ENCODE assay signal across 19 cellular contexts in genomic region chr13:74251778-74252519, GRCh38.
DNase-seq lines count a peak whose midpoint lies in the region; ATAC-seq and TF ChIP-seq lines count a peak whose summit lies in the region.
"Had no signal": no experiment of that assay in that cellular context is flagged by ENCODE, and none has a peak within 500 bp of the region (broad histone marks: within the 10 kb centered on the region; RNA-seq: fewer than 3 reads in every experiment).

No MANE protein-coding gene starts in this region.

- peaks cover 86% of the 10 kb centered on the region for H3K4me1 Mint-ChIP-seq in CD4-positive, alpha-beta T cell (ENCODE audit: low read depth)
- H3K4me1 Mint-ChIP-seq: CD14-positive monocyte, naive B cell had no signal

- peaks cover 3% of the 10 kb centered on the region for H3K9me3 Mint-ChIP-seq in CD4-positive, alpha-beta T cell

- no peak for TF ChIP-seq CTCF in CD4-positive, alpha-beta T cell (IDR thresholded peaks at IDR 0.05)
- no peak for TF ChIP-seq CTCF in RWPE2 (IDR thresholded peaks at IDR 0.05; ENCODE audit: poor library complexity, severe bottlenecking)
- no peak for TF ChIP-seq CTCF in fibroblast of the aortic adventitia (IDR thresholded peaks at IDR 0.05; ENCODE audit: insufficient read depth, low read length)
- TF ChIP-seq CTCF in coronary artery (IDR thresholded peaks at IDR 0.05), result no peak

- no peak for DNase-seq in CD4-positive, alpha-beta T cell
- DNase-seq in RWPE2 (ENCODE audit: low spot score) (no peak), fibroblast of the aortic adventitia (ENCODE audit: low read depth) (peak; percentile 43), NCI-H510A (lab: John Stamatoyannopoulos, UW) (no peak), coronary artery (ENCODE audit: low spot score) (no peak), NCI-H526 (lab: John Stamatoyannopoulos, UW) (no peak)
- DNase-seq: activated CD4-positive, alpha-beta memory T cell treated with anti-CD3 and anti-CD28 coated beads, Interleukin-2, amount 10 ng/mL, durations not matched to agents 7 days and 5 days; cortex of kidney; foreskin melanocyte; naive B cell; NCI-H2107; T-helper 9 cell had no signal

- TF ChIP-seq POLR2A in GM18505 (IDR thresholded peaks at IDR 0.05; ENCODE audit: borderline replicate concordance, extremely low read depth, insufficient read depth, insufficient read length), result no peak

- intact Hi-C loops in CD4-positive, alpha-beta T cell (cut with DNase I, micrococcal nuclease), result no loop called here

- H3K36me3 ChIP-seq in ACC112 (ENCODE audit: insufficient read depth, low read length) (no peaks in the 10 kb centered on the region), RWPE2 (ENCODE audit: low read depth) (no peaks in the 10 kb centered on the region)

- peak overlapping the region; percentile 1 for H3K4me3 Mint-ChIP-seq in CD4-positive, alpha-beta T cell
- H3K4me3 Mint-ChIP-seq: activated CD4-positive, alpha-beta memory T cell treated with anti-CD3 and anti-CD28 coated beads, Interleukin-2, amount 10 ng/mL, durations not matched to agents 7 days and 5 days; CD14-positive monocyte; naive B cell had no signal

- no peaks in the 10 kb centered on the region for H3K79me2 ChIP-seq in ACC112 (ENCODE audit: control insufficient read depth, insufficient read depth, low read length, unreplicated experiment)

- H3K27ac ChIP-seq in ACC112 (ENCODE audit: low read depth, low read length) (peak overlapping the region; percentile 75), RWPE2 (ENCODE audit: poor library complexity, severe bottlenecking) (peak overlapping the region; percentile 65), coronary artery (no peak overlapping the region)
- no peak overlapping the region for H3K27ac ChIP-seq in CD4-positive, alpha-beta T cell (ENCODE audit: low read depth, low read length)

- H3K9me3 ChIP-seq in CD4-positive, alpha-beta T cell (ENCODE audit: control insufficient read depth, low read length), result no peaks in the 10 kb centered on the region
- no peaks in the 10 kb centered on the region for H3K9me3 ChIP-seq in RWPE2 (ENCODE audit: severe bottlenecking)

- H3K27me3 Mint-ChIP-seq in CD4-positive, alpha-beta T cell, result no peaks in the 10 kb centered on the region

- peaks cover 20% of the 10 kb centered on the region for H3K36me3 Mint-ChIP-seq in CD4-positive, alpha-beta T cell (ENCODE audit: low read depth)
- H3K36me3 Mint-ChIP-seq: CD14-positive monocyte had no signal

- H3K27ac Mint-ChIP-seq in CD4-positive, alpha-beta T cell, result peak overlapping the region; percentile 67
- H3K27ac Mint-ChIP-seq: activated CD4-positive, alpha-beta memory T cell treated with anti-CD3 and anti-CD28 coated beads, Interleukin-2, amount 10 ng/mL, durations not matched to agents 7 days and 5 days; activated naive CD4-positive, alpha-beta T cell treated with anti-CD3 and anti-CD28 coated beads, Interleukin-2, amount 50 U/mL, for 72 hours; CD14-positive monocyte; naive B cell had no signal

- peaks cover 20% of the 10 kb centered on the region for H3K4me1 ChIP-seq in ACC112 (ENCODE audit: control insufficient read depth, insufficient read depth, low read length, unreplicated experiment)
- H3K4me1 ChIP-seq in RWPE2 (ENCODE audit: insufficient read depth, poor library complexity, severe bottlenecking), result peaks cover 13% of the 10 kb centered on the region

- CTCF ChIA-PET in CD4-positive, alpha-beta T cell (lab: Charles Lee), result interaction anchor here (2.2 kb wide), 1 partner anchor 35 kb away, joined by 6 read pairs; no protein-coding TSS in a partner anchor

- no peak for ATAC-seq in CD4-positive, alpha-beta T cell (ENCODE audit: poor library complexity)
- ATAC-seq in RWPE2 (ENCODE audit: low read depth), result peak; percentile 50
- ATAC-seq in GM18505 (IDR thresholded peaks at IDR 0.05; ENCODE audit: unreplicated experiment), result no peak
- ATAC-seq: K562, Panc1, sciatic nerve had no signal

- H3K27me3 ChIP-seq in ACC112 (ENCODE audit: insufficient read depth, low read length) (no peaks in the 10 kb centered on the region), RWPE2 (ENCODE audit: insufficient read depth, poor library complexity, severe bottlenecking) (no peaks in the 10 kb centered on the region)
- no peaks in the 10 kb centered on the region for H3K27me3 ChIP-seq in CD4-positive, alpha-beta T cell (ENCODE audit: control insufficient read depth, insufficient read depth, low read length)

- no peak overlapping the region for H3K4me3 ChIP-seq in ACC112 (ENCODE audit: low read depth, low read length)
- no peak overlapping the region for H3K4me3 ChIP-seq in RWPE2 (ENCODE audit: severe bottlenecking)
- no peak overlapping the region for H3K4me3 ChIP-seq in fibroblast of the aortic adventitia (ENCODE audit: low read depth, low read length)
- no peak overlapping the region for H3K4me3 ChIP-seq in coronary artery
- H3K4me3 ChIP-seq: K562 had no signal

- no peak overlapping the region for H2AFZ ChIP-seq in ACC112 (ENCODE audit: low read length, unreplicated experiment)

- POLR2A ChIA-PET in CD4-positive, alpha-beta T cell (lab: Charles Lee), result interaction anchor here (1.5 to 1.7 kb wide), 3 partner anchors 8 to 35 kb away, joined by 4 to 6 read pairs (median 5); no protein-coding TSS in a partner anchor

Comparison
In these comparisons a context has a peak if more than half of its experiments do, and no peak if none do; other contexts are left out.
1. H3K27ac ChIP-seq: peak in ACC112 (single experiment) and RWPE2 (single experiment); none in CD4-positive, alpha-beta T cell (single experiment) and coronary artery (0 of 2).